Comparison of ENCODE assay signal across 8 cellular contexts in genomic region chr3:129608087-129608935, GRCh38. TPM values are rescaled to one million over a fixed set of nuclear protein-coding genes. Genes with fewer than 3 reads are reported as not detected.
DNase-seq lines count a peak whose midpoint lies in the region; FAIRE-seq and TF ChIP-seq lines count a peak whose summit lies in the region.

No MANE protein-coding gene starts in this region.

- H3K4ac ChIP-seq in mesendoderm (ENCODE audit: low read depth, low read length) = peak overlapping the region; percentile 90

- peak overlapping the region; percentile 96 for H3K18ac ChIP-seq in mesendoderm (ENCODE audit: low read length)

- no peak overlapping the region for H3K4me2 ChIP-seq in mesendoderm (ENCODE audit: low read length)

- H3K4me3 ChIP-seq in brain microvascular endothelial cell (ENCODE audit: low read depth, low read length) = no peak overlapping the region
- H3K4me3 ChIP-seq in mesendoderm (ENCODE audit: low read length) = no peak overlapping the region
- no peak overlapping the region for H3K4me3 ChIP-seq in ovary

- H3K4me1 ChIP-seq in mesendoderm (ENCODE audit: control insufficient read depth, low read depth, low read length) (peaks cover 31% of the 10 kb centered on the region), ovary (ENCODE audit: insufficient read depth) (peaks cover 10% of the 10 kb centered on the region)

- peak overlapping the region; percentile 97 for H3K56ac ChIP-seq in mesendoderm (ENCODE audit: low read length)

- H4K5ac ChIP-seq in mesendoderm (ENCODE audit: low read length) = no peak overlapping the region

- H2BK15ac ChIP-seq in mesendoderm (replicated peaks; ENCODE audit: low read depth) = no peak overlapping the region

- peak overlapping the region; percentile 33 for H2BK5ac ChIP-seq in mesendoderm (ENCODE audit: low read length)

- WGBS in mesendoderm (ENCODE audit: extremely low coverage, insufficient coverage, low lambda C conversion rate) = no CpG with 5 or more reads among the region's 17 CpGs
- 70 to 71% (median 71%) methylated on average over 17 of the region's 17 CpGs for WGBS in ovary, 3 donors

- TF ChIP-seq EP300 in ovary (IDR thresholded peaks at IDR 0.05) = no peak

- H3K9me3 ChIP-seq in ovary = no peaks in the 10 kb centered on the region

- FAIRE-seq in HTR-8/SVneo (lab: Jason Lieb, UNC) = no peak

- H3K79me2 ChIP-seq in mesendoderm (ENCODE audit: control insufficient read depth, insufficient read depth, low read length) = peaks cover 27% of the 10 kb centered on the region

- no peak overlapping the region for H3K23ac ChIP-seq in mesendoderm (ENCODE audit: low read length)

- peak overlapping the region; percentile 5 for H2BK120ac ChIP-seq in mesendoderm (ENCODE audit: low read depth, low read length)

- H3K36me3 ChIP-seq in brain microvascular endothelial cell (replicated peaks) = no peaks in the 10 kb centered on the region
- no peaks in the 10 kb centered on the region for H3K36me3 ChIP-seq in mesendoderm (ENCODE audit: control insufficient read depth, insufficient read depth, low read length)
- H3K36me3 ChIP-seq in ovary = no peaks in the 10 kb centered on the region

- H3K27ac ChIP-seq in brain microvascular endothelial cell = no peak overlapping the region
- peak overlapping the region; percentile 96 for H3K27ac ChIP-seq in mesendoderm (ENCODE audit: low read depth, low read length)
- H3K27ac ChIP-seq in ovary = peak overlapping the region in 1 of 2 donors; percentile 79

- TF ChIP-seq CTCF in brain microvascular endothelial cell (IDR thresholded peaks at IDR 0.05; ENCODE audit: low read depth, low read length, missing control alignments) (peak; percentile 57), ovary (IDR thresholded peaks at IDR 0.05) (no peak)

- peaks cover 7% of the 10 kb centered on the region for H3K79me1 ChIP-seq in mesendoderm (ENCODE audit: low read length)

- no peak for TF ChIP-seq POLR2A in ovary (IDR thresholded peaks at IDR 0.05)

- H4K8ac ChIP-seq in mesendoderm (ENCODE audit: low read depth, low read length) = no peak overlapping the region

- in situ Hi-C loops in brain microvascular endothelial cell (cut with HindIII; ENCODE audit: low pct_ligation_motif_present, low sequenced_read_pairs) = no loop called here

- H2AK5ac ChIP-seq in mesendoderm (ENCODE audit: low read length) = peak overlapping the region; percentile 9

- DNase-seq in EH (ENCODE audit: low read depth) (peak; percentile 83), NCI-H2196 treated with DMSO at 0.1 percent for 48 hours (lab: John Stamatoyannopoulos, UW; ENCODE audit: unreplicated experiment) (peak; percentile 44), brain microvascular endothelial cell (peak; percentile 60), mesendoderm (peak; percentile 95), NCI-H128 (lab: John Stamatoyannopoulos, UW; ENCODE audit: unreplicated experiment) (no peak), HTR-8/SVneo (ENCODE audit: insufficient read length, low spot score) (no peak), ovary (no peak)
- no peak for DNase-seq in stimulated activated CD4-positive, alpha-beta T cell treated with anti-CD3 and anti-CD28 coated beads, Interleukin-4, amount 100 ng/mL, for 24 hours

- H3K9ac ChIP-seq in mesendoderm (ENCODE audit: low read length) = peak overlapping the region; percentile 25

- H3K27me3 ChIP-seq in brain microvascular endothelial cell (replicated peaks) (no peaks in the 10 kb centered on the region), mesendoderm (ENCODE audit: insufficient read depth, low read length, poor library complexity) (no peaks in the 10 kb centered on the region), ovary (no peaks in the 10 kb centered on the region)

- intact Hi-C loops in ovary (cut with DNase I) = loop anchor here in 3 of 4 donors (5.0 to 10.0 kb wide), 3 partner anchors 116 to 124 kb away; no protein-coding TSS in a partner anchor

RNA-seq across cellular contexts. Expression of gene PLXND1, which starts 1.8 kb away (rescaled TPM):
- polyA plus RNA-seq in mesendoderm (2013, experiment 1 of 2) = 94.2 TPM
- polyA plus RNA-seq in mesendoderm (2013, experiment 2 of 2) = 90.0 TPM
- total RNA-seq in ovary = 100 to 1,000 TPM in 1 of 7 donors, 10 to 100 TPM in 6; 21.6 to 111 (median 57.1) TPM
- 100 to 1,000 TPM in 1 of 2 donors, 10 to 100 TPM in 1; 55.2 to 120 TPM for polyA plus RNA-seq in ovary

Comparison
In these comparisons a context has a peak if more than half of its experiments do, and no peak if none do; other contexts are left out.
1. DNase-seq: peak in EH (single experiment), NCI-H2196 treated with DMSO at 0.1 percent for 48 hours (single experiment), brain microvascular endothelial cell (single experiment) and mesendoderm (single experiment); none in NCI-H128 (single experiment), HTR-8/SVneo (single experiment), ovary (0 of 5) and stimulated activated CD4-positive, alpha-beta T cell treated with anti-CD3 and anti-CD28 coated beads, Interleukin-4, amount 100 ng/mL, for 24 hours (single experiment).